2 cellular contexts compared by ENCODE assay signal in the genomic region with DNA sequence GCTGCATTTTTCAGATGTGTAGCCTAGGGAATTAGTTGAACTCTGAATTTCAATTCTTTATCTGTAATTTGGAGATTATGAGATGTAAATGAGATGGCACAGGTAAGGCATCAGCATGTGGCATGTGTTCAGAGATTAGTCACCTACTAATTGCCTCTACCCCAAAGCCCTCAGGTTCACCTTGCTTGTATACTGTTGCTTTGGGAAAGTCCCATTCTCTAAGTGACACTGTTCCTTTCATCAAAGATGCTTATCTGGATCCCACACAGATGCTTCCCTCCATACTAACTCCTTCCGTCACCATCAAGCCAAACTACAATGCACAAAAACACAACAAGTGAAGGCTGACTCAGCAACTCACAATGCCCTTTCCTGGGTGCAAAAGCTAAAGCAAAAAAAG.
TF ChIP-seq lines count a peak whose summit lies in the region.

No MANE protein-coding gene starts in this region.

TF ChIP-seq in K562, 482 proteins besides CTCF, POLR2A, EP300 and RAD21 (continued from another document):
- TF ChIP-seq ZNF316 (IDR thresholded peaks at IDR 0.05): peak; percentile 16; the same call in 1 of the 2 replicates

TF ChIP-seq in SK-N-SH, 30 proteins besides CTCF, POLR2A, EP300 and RAD21 (continued from another document):
- TF ChIP-seq RXRA (IDR thresholded peaks at IDR 0.05; ENCODE audit: borderline replicate concordance, low read depth): no peak
- TF ChIP-seq, protein P1, sequence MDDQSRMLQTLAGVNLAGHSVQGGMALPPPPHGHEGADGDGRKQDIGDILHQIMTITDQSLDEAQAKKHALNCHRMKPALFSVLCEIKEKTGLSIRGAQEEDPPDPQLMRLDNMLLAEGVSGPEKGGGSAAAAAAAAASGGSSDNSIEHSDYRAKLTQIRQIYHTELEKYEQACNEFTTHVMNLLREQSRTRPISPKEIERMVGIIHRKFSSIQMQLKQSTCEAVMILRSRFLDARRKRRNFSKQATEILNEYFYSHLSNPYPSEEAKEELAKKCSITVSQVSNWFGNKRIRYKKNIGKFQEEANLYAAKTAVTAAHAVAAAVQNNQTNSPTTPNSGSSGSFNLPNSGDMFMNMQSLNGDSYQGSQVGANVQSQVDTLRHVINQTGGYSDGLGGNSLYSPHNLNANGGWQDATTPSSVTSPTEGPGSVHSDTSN (IDR thresholded peaks at IDR 0.05): no peak
- no peak for TF ChIP-seq RCOR1 (IDR thresholded peaks at IDR 0.05; ENCODE audit: low read length)
- no peak for TF ChIP-seq FOXJ3 (CRISPR knock-in tag; IDR thresholded peaks at IDR 0.05)
- TF ChIP-seq TAF1 (IDR thresholded peaks at IDR 0.05; ENCODE audit: borderline replicate concordance, low read depth, low read length): no peak
- no peak for TF ChIP-seq TEAD4 (IDR thresholded peaks at IDR 0.05; ENCODE audit: borderline replicate concordance, insufficient read depth)
- TF ChIP-seq CHD2 (IDR thresholded peaks at IDR 0.05; ENCODE audit: low read length, partially characterized antibody): no peak
- no peak for TF ChIP-seq NFIC (IDR thresholded peaks at IDR 0.05; ENCODE audit: borderline replicate concordance)
- TF ChIP-seq, protein P2, sequence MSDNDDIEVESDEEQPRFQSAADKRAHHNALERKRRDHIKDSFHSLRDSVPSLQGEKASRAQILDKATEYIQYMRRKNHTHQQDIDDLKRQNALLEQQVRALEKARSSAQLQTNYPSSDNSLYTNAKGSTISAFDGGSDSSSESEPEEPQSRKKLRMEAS (IDR thresholded peaks at IDR 0.05; ENCODE audit: low read depth): no peak
- TF ChIP-seq SMC3 (IDR thresholded peaks at IDR 0.05; ENCODE audit: low read depth, low read length): no peak
- TF ChIP-seq, protein P3, sequence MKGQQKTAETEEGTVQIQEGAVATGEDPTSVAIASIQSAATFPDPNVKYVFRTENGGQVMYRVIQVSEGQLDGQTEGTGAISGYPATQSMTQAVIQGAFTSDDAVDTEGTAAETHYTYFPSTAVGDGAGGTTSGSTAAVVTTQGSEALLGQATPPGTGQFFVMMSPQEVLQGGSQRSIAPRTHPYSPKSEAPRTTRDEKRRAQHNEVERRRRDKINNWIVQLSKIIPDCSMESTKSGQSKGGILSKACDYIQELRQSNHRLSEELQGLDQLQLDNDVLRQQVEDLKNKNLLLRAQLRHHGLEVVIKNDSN (IDR thresholded peaks at IDR 0.05; ENCODE audit: borderline replicate concordance, low read depth): no peak
- TF ChIP-seq MEF2A (IDR thresholded peaks at IDR 0.05; ENCODE audit: borderline replicate concordance, low read depth): no peak
- TF ChIP-seq MXI1 (IDR thresholded peaks at IDR 0.05; ENCODE audit: low read depth, low read length): no peak
